12 cellular contexts compared by ENCODE assay signal in the genomic region with DNA sequence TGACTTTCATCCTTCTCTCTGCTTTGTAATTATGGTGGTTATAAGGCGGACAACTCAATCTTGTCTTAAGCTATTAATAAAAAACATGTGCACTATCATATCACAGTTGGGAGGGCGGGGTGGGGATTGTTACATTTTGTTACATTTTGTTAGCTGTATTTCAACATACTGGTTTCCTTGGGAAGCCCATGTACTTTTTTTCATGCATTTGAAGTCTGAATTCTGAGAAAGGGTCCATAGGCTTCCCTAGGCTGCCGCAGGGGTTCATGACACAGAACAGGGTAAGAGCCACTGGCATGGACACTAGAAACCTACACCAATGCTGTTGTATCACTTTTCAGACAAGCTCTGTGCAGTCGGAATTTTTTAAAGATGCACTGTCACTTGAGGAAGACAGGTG.
DNase-seq lines count a peak whose midpoint lies in the region; ATAC-seq and TF ChIP-seq lines count a peak whose summit lies in the region.
"Had no signal": no experiment of that assay in that cellular context is flagged by ENCODE, and none has a peak within 500 bp of the region (broad histone marks: within the 10 kb centered on the region; RNA-seq: fewer than 3 reads in every experiment).

No MANE protein-coding gene starts in this region.

- no peak overlapping the region for H3K27ac Mint-ChIP-seq in CD4-positive, alpha-beta memory T cell

- ATAC-seq in gastrocnemius medialis: peak; percentile 44 to 51

- no peak overlapping the region for H3K4me3 Mint-ChIP-seq in CD4-positive, alpha-beta memory T cell

- TF ChIP-seq EP300 in esophagus muscularis mucosa (IDR thresholded peaks at IDR 0.05): no peak

- intact Hi-C loops in esophagus muscularis mucosa (cut with DNase I) (no loop called here), gastrocnemius medialis (cut with DNase I; ENCODE audit: low total_unique reads) (no loop called here)
- intact Hi-C loops in CD4-positive, alpha-beta memory T cell (cut with micrococcal nuclease): no loop called here

- peaks cover 0 to 3% (median 0%) of the 10 kb centered on the region in 8 donors for H3K9me3 Mint-ChIP-seq in CD4-positive, alpha-beta memory T cell

- in situ Hi-C loops in gastrocnemius medialis (cut with MboI; ENCODE audit: low sequenced_read_pairs in 4 of 4): loop anchor here in 1 of 4 donors (25.0 kb wide), 1 partner anchor 172 kb away; a partner anchor contains a TSS

- CTCF ChIA-PET in CD4-positive, alpha-beta memory T cell (lab: Charles Lee; ENCODE audit: partially characterized antibody): no interaction called here

- H3K27me3 ChIP-seq in esophagus muscularis mucosa (no peaks in the 10 kb centered on the region), gastrocnemius medialis (no peaks in the 10 kb centered on the region)
- peaks cover 4% of the 10 kb centered on the region for H3K27me3 ChIP-seq in CD4-positive, alpha-beta memory T cell (ENCODE audit: insufficient read depth, low read length)
- H3K27me3 ChIP-seq: MG63 had no signal

- DNase-seq in Daoy (ENCODE audit: low read depth) (peak; percentile 25), MV-4-11 (lab: John Stamatoyannopoulos, UW) (peak; percentile 76), esophagus muscularis mucosa (ENCODE audit: extremely low spot score) (no peak), gastrocnemius medialis (no peak), epidermal melanocyte (ENCODE audit: insufficient read length, low spot score) (no peak), NCI-H187 treated with DMSO at 0.1 percent for 48 hours (lab: John Stamatoyannopoulos, UW) (no peak), NCI-H2107 (lab: John Stamatoyannopoulos, UW) (no peak)
- no peak for DNase-seq in CD4-positive, alpha-beta memory T cell
- DNase-seq: left lung; NK-92 treated with Interleukin-12 subunit alpha and Interleukin-12 subunit beta, amount 100 ng/mL, for 24 hours; WERI-Rb-1 had no signal

- H3K9me3 ChIP-seq in esophagus muscularis mucosa (no peaks in the 10 kb centered on the region), gastrocnemius medialis (no peaks in the 10 kb centered on the region)
- H3K9me3 ChIP-seq in CD4-positive, alpha-beta memory T cell (ENCODE audit: control insufficient read depth in 1 of 2, low read length in 2 of 2): no peaks in the 10 kb centered on the region
- H3K9me3 ChIP-seq: left lung, MG63 had no signal

- H3K36me3 ChIP-seq in esophagus muscularis mucosa (no peaks in the 10 kb centered on the region), gastrocnemius medialis (no peaks in the 10 kb centered on the region)
- no peaks in the 10 kb centered on the region for H3K36me3 ChIP-seq in CD4-positive, alpha-beta memory T cell (ENCODE audit: insufficient read depth, low read length)
- H3K36me3 ChIP-seq: left lung, MG63, WERI-Rb-1 had no signal

- POLR2A ChIA-PET in CD4-positive, alpha-beta memory T cell (lab: Charles Lee; ENCODE audit: partially characterized antibody): no interaction called here

- 72% methylated on average over 4 of the region's 4 CpGs for WGBS in esophagus muscularis mucosa

- H3K36me3 Mint-ChIP-seq in CD4-positive, alpha-beta memory T cell: no peaks in the 10 kb centered on the region

- no peak for TF ChIP-seq POLR2A in esophagus muscularis mucosa (IDR thresholded peaks at IDR 0.05; ENCODE audit: low read depth)
- no peak for TF ChIP-seq POLR2A in gastrocnemius medialis (IDR thresholded peaks at IDR 0.05)

- H3K4me1 ChIP-seq in esophagus muscularis mucosa (peaks cover 31 to 44% (median 39%) of the 10 kb centered on the region in 4 donors), gastrocnemius medialis (peaks cover 56 to 57% of the 10 kb centered on the region in 2 donors)
- no peaks in the 10 kb centered on the region for H3K4me1 ChIP-seq in CD4-positive, alpha-beta memory T cell (ENCODE audit: insufficient read depth, low read length)

- peaks cover 0 to 9% (median 5%) of the 10 kb centered on the region in 4 donors for H3K4me1 Mint-ChIP-seq in CD4-positive, alpha-beta memory T cell

- no peak for TF ChIP-seq CTCF in esophagus muscularis mucosa (IDR thresholded peaks at IDR 0.05)
- no peak for TF ChIP-seq CTCF in gastrocnemius medialis (IDR thresholded peaks at IDR 0.05 in 4 of 5, conservative IDR thresholded peaks at IDR 0.05 in 1 of 5)

- H3K4me3 ChIP-seq in esophagus muscularis mucosa: no peak overlapping the region
- H3K4me3 ChIP-seq in gastrocnemius medialis: no peak overlapping the region
- H3K4me3 ChIP-seq in CD4-positive, alpha-beta memory T cell (ENCODE audit: low read length in 2 of 2): no peak overlapping the region
- H3K4me3 ChIP-seq: left lung, MG63 had no signal

- peaks cover 33 to 61% of the 10 kb centered on the region in 2 donors for H3K27me3 Mint-ChIP-seq in CD4-positive, alpha-beta memory T cell

- H3K27ac ChIP-seq in esophagus muscularis mucosa (replicated peaks in 1 of 4): peak overlapping the region; percentile 48 to 73 (median 68)
- H3K27ac ChIP-seq in gastrocnemius medialis: peak overlapping the region in 3 of 4 donors; percentile 66 to 70 (median 66)
- H3K27ac ChIP-seq in CD4-positive, alpha-beta memory T cell (ENCODE audit: low read depth, low read length): no peak overlapping the region
- H3K27ac ChIP-seq: WERI-Rb-1 had no signal

Comparison
In these comparisons a context has a peak if more than half of its experiments do, and no peak if none do; other contexts are left out.
1. DNase-seq: peak in Daoy (single experiment) and MV-4-11 (single experiment); none in esophagus muscularis mucosa (single experiment), gastrocnemius medialis (0 of 2), epidermal melanocyte (single experiment), CD4-positive, alpha-beta memory T cell (0 of 5), NCI-H187 treated with DMSO at 0.1 percent for 48 hours (single experiment) and NCI-H2107 (single experiment).